In genomic region chr15:31366169-31366734, GRCh38 we compare ENCODE assay signal across 9 cellular contexts. TPM values are rescaled to one million over a fixed set of nuclear protein-coding genes. Genes with fewer than 3 reads are reported as not detected.
DNase-seq lines count a peak whose midpoint lies in the region; ATAC-seq, FAIRE-seq and TF ChIP-seq lines count a peak whose summit lies in the region.
"Had no signal": no experiment of that assay in that cellular context is flagged by ENCODE, and none has a peak within 500 bp of the region (broad histone marks: within the 10 kb centered on the region; RNA-seq: fewer than 3 reads in every experiment).

No MANE protein-coding gene starts in this region.

- TF ChIP-seq EP300 in K562 (IDR thresholded peaks at IDR 0.05; ENCODE audit: low read length), result no peak
- no peak for TF ChIP-seq EP300 in HepG2 (IDR thresholded peaks at IDR 0.05; ENCODE audit: low read depth in 2 of 2, low read length in 2 of 2)
- TF ChIP-seq EP300 in HepG2 (CRISPR knock-in tag; IDR thresholded peaks at IDR 0.05; ENCODE audit: borderline replicate concordance), result no peak

- CTCF ChIA-PET in K562 (lab: Yijun Ruan, JAX; ENCODE audit: low intra/inter-chr PET ratio) (no interaction called here), HepG2 (lab: Yijun Ruan, JAX; ENCODE audit: low intra/inter-chr PET ratio, low total read pairs) (no interaction called here), Calu3 (lab: Charles Lee) (no interaction called here)

- POLR2A ChIA-PET in K562 (lab: Yijun Ruan, JAX) (interaction anchor here (0.6 to 3.2 kb wide), 4 partner anchors 14 to 740 kb away, joined by 3 to 12 read pairs (median 3); partner anchors contain the start of gene ARHGAP11B), HepG2 (lab: Yijun Ruan, JAX) (no interaction called here)

- peak overlapping the region; percentile 96 for H3K27ac Mint-ChIP-seq in T-helper 1 cell treated with Interleukin-12 subunit alpha and Interleukin-12 subunit beta and Interleukin-4 antibody, amounts not matched to agents 30 μg/mL and 1 μg/mL, for 36 hours
- no peak overlapping the region for H3K27ac Mint-ChIP-seq in Calu3 (ENCODE audit: unreplicated experiment)

- intact Hi-C loops in K562 (cut with micrococcal nuclease), result loop anchor here (5.0 kb wide), 1 partner anchor 39 kb away; the partner anchor contains the start of gene KLF13
- intact Hi-C loops in HepG2 (cut with micrococcal nuclease; ENCODE audit: unreplicated experiment), result no loop called here
- intact Hi-C loops in Calu3 (cut with micrococcal nuclease; ENCODE audit: unreplicated experiment), result no loop called here

- H3K4me3 ChIP-seq in K562, result no peak overlapping the region; the same call in 1 of the 2 replicates
- no peak overlapping the region for H3K4me3 ChIP-seq in HepG2 (replicated peaks in 1 of 3; ENCODE audit: insufficient read depth in 1 of 3, low read depth in 2 of 3, low read length in 3 of 3)
- H3K4me3 ChIP-seq in thymus (ENCODE audit: low read length), result peak overlapping the region; percentile 57
- H3K4me3 ChIP-seq: A549 had no signal

- H3K9ac ChIP-seq in K562 (ENCODE audit: insufficient read depth in 1 of 2, low read depth in 2 of 2, low read length in 2 of 2), result peak overlapping the region in 1 of 2 experiments; percentile 37; a peak in 2 of 4 replicates
- no peak overlapping the region for H3K9ac ChIP-seq in HepG2 (ENCODE audit: insufficient read depth, low read depth, low read length)

- H2AFZ ChIP-seq in K562 (ENCODE audit: low read depth, low read length) (peak overlapping the region; percentile 69), HepG2 (ENCODE audit: low read length) (no peak overlapping the region)

- H3K27ac ChIP-seq in K562 (ENCODE audit: extremely low read depth, low read depth, low read length), result no peak overlapping the region
- H3K27ac ChIP-seq in HepG2 (ENCODE audit: extremely low read length, insufficient read depth, low read length), result no peak overlapping the region
- H3K27ac ChIP-seq in thymus (ENCODE audit: low read depth), result peak overlapping the region; percentile 99

- peaks cover 90% of the 10 kb centered on the region for H3K4me1 Mint-ChIP-seq in T-helper 1 cell treated with Interleukin-12 subunit alpha and Interleukin-12 subunit beta and Interleukin-4 antibody, amounts not matched to agents 30 μg/mL and 1 μg/mL, for 36 hours (ENCODE audit: low read depth)
- no peaks in the 10 kb centered on the region for H3K4me1 Mint-ChIP-seq in Calu3 (ENCODE audit: low read depth, unreplicated experiment)

- H4K20me1 ChIP-seq in K562 (replicated peaks; ENCODE audit: control insufficient read depth, insufficient read depth, low read length) (no peaks in the 10 kb centered on the region), HepG2 (ENCODE audit: insufficient read depth, low read length) (no peaks in the 10 kb centered on the region; the same call in 1 of the 2 replicates)

- H3K9me1 ChIP-seq in K562 (ENCODE audit: control insufficient read depth, insufficient read depth, low read length), result no peaks in the 10 kb centered on the region

- WGBS in K562 (ENCODE audit: insufficient coverage, low coverage, missing lambda C conversion rate), result 34% methylated on average over 5 of the region's 7 CpGs
- 100% methylated on average over 4 of the region's 7 CpGs for WGBS in HepG2 (ENCODE audit: low lambda C conversion rate)
- 63% methylated on average over 7 of the region's 7 CpGs for WGBS in thymus

- H3K27me3 Mint-ChIP-seq in T-helper 1 cell treated with Interleukin-12 subunit alpha and Interleukin-12 subunit beta and Interleukin-4 antibody, amounts not matched to agents 30 μg/mL and 1 μg/mL, for 36 hours (ENCODE audit: low read depth), result no peaks in the 10 kb centered on the region
- H3K27me3 Mint-ChIP-seq in Calu3 (ENCODE audit: unreplicated experiment), result no peaks in the 10 kb centered on the region

- peaks cover 6% of the 10 kb centered on the region for H3K9me3 ChIP-seq in K562 (replicated peaks; ENCODE audit: control insufficient read depth, insufficient read depth, low read depth, low read length)
- no peaks in the 10 kb centered on the region for H3K9me3 ChIP-seq in HepG2 (ENCODE audit: low read length)
- no peaks in the 10 kb centered on the region for H3K9me3 ChIP-seq in thymus (ENCODE audit: control insufficient read depth)

- in situ Hi-C loops in K562 (cut with MboI), result no loop called here
- in situ Hi-C loops in HepG2 (cut with HindIII; ENCODE audit: extremely low pct_ligation_motif_present, low pct_unique_long_range_greater_than_20kb), result no loop called here

- H3K9me3 Mint-ChIP-seq in T-helper 1 cell treated with Interleukin-12 subunit alpha and Interleukin-12 subunit beta and Interleukin-4 antibody, amounts not matched to agents 30 μg/mL and 1 μg/mL, for 36 hours, result peaks cover 7% of the 10 kb centered on the region
- H3K9me3 Mint-ChIP-seq in Calu3 (ENCODE audit: low read depth, unreplicated experiment), result no peaks in the 10 kb centered on the region

- TF ChIP-seq CTCF in K562 (IDR thresholded peaks at IDR 0.05 in 2 of 3, conservative IDR thresholded peaks at IDR 0.05 in 1 of 3; ENCODE audit: insufficient read depth in 2 of 3, low read depth in 1 of 3, low read length in 3 of 3) (no peak), HepG2 (CRISPR knock-in tag; IDR thresholded peaks at IDR 0.05) (0 out of 2 replicates have a peak, but pooled peaks have one; percentile 3), Calu3 (IDR thresholded peaks at IDR 0.05; ENCODE audit: unreplicated experiment) (no peak)

- H3K4me1 ChIP-seq in K562 (replicated peaks in 1 of 2; ENCODE audit: control insufficient read depth in 2 of 2, insufficient read depth in 2 of 2, low read length in 2 of 2) (peaks cover 37 to 42% of the 10 kb centered on the region in 2 experiments), HepG2 (ENCODE audit: insufficient read depth, low read length) (no peaks in the 10 kb centered on the region; the same call in 1 of the 2 replicates), thymus (ENCODE audit: control insufficient read depth, insufficient read depth, low read length) (peaks cover 72% of the 10 kb centered on the region)

- H3K36me3 ChIP-seq in K562 (ENCODE audit: control insufficient read depth, insufficient read depth, low read length) (no peaks in the 10 kb centered on the region), HepG2 (replicated peaks in 1 of 2; ENCODE audit: control insufficient read depth in 1 of 2, insufficient read depth in 2 of 2, low read length in 2 of 2) (no peaks in the 10 kb centered on the region), thymus (ENCODE audit: control insufficient read depth, insufficient read depth) (peaks cover 21% of the 10 kb centered on the region)

- peaks cover 33% of the 10 kb centered on the region for H3K36me3 Mint-ChIP-seq in T-helper 1 cell treated with Interleukin-12 subunit alpha and Interleukin-12 subunit beta and Interleukin-4 antibody, amounts not matched to agents 30 μg/mL and 1 μg/mL, for 36 hours (ENCODE audit: low read depth)
- H3K36me3 Mint-ChIP-seq in Calu3 (ENCODE audit: insufficient read depth, unreplicated experiment), result no peaks in the 10 kb centered on the region

- H3K79me2 ChIP-seq in K562 (ENCODE audit: control insufficient read depth, insufficient read depth, low read length), result peaks cover 7% of the 10 kb centered on the region; the same call in 1 of the 3 replicates
- H3K79me2 ChIP-seq in HepG2 (ENCODE audit: insufficient read depth, low read length), result peaks cover 4% of the 10 kb centered on the region

- no peak for FAIRE-seq in K562 (lab: Jason Lieb, UNC)
- no peak for FAIRE-seq in HepG2 (lab: Jason Lieb, UNC)
- FAIRE-seq: A549 had no signal

- peak overlapping the region; percentile 76 for H3K4me3 Mint-ChIP-seq in T-helper 1 cell treated with Interleukin-12 subunit alpha and Interleukin-12 subunit beta and Interleukin-4 antibody, amounts not matched to agents 30 μg/mL and 1 μg/mL, for 36 hours
- no peak overlapping the region for H3K4me3 Mint-ChIP-seq in Calu3 (ENCODE audit: low read depth, unreplicated experiment)

- H3K4me2 ChIP-seq in K562 (ENCODE audit: insufficient read depth, low read length), result peak overlapping the region; percentile 6; the same call in 1 of the 2 replicates
- no peak overlapping the region for H3K4me2 ChIP-seq in HepG2 (ENCODE audit: low read depth, low read length)
- H3K4me2 ChIP-seq: A549 had no signal

- H3K27me3 ChIP-seq in K562 (ENCODE audit: control insufficient read depth in 2 of 2, insufficient read depth in 2 of 2, low read length in 2 of 2) (no peaks in the 10 kb centered on the region), HepG2 (ENCODE audit: control insufficient read depth in 1 of 2, insufficient read depth in 2 of 2, low read length in 2 of 2) (no peaks in the 10 kb centered on the region; a peak in 1 of 5 replicates), thymus (ENCODE audit: control insufficient read depth, insufficient read depth) (no peaks in the 10 kb centered on the region)

- ATAC-seq in K562, result no peak; the same call in 2 of the 3 replicates
- ATAC-seq in HepG2, result no peak
- no peak for ATAC-seq in GM21526 (IDR thresholded peaks at IDR 0.05; ENCODE audit: low FRiP score, unreplicated experiment)

- TF ChIP-seq RAD21 in K562 (CRISPR knock-in tag; conservative IDR thresholded peaks at IDR 0.05 in 1 of 2, IDR thresholded peaks at IDR 0.05 in 1 of 2), result no peak
- no peak for TF ChIP-seq RAD21 in HepG2 (CRISPR knock-in tag; IDR thresholded peaks at IDR 0.05)

- TF ChIP-seq POLR2A in K562 (conservative IDR thresholded peaks at IDR 0.05), result no peak
- no peak for TF ChIP-seq POLR2A in HepG2 (IDR thresholded peaks at IDR 0.05; ENCODE audit: insufficient read depth in 1 of 2, low read depth in 2 of 2, low read length in 2 of 2)

- DNase-seq in T-helper 1 cell (no peak), K562 (ENCODE audit: extremely low read depth in 1 of 4, low spot score in 3 of 4) (peak in 1 of 4 experiments; percentile 20), HepG2 (ENCODE audit: low spot score) (no peak), Calu3 (no peak)
- no peak for DNase-seq in stimulated activated CD4-positive, alpha-beta T cell treated with anti-CD3 and anti-CD28 coated beads, Interleukin-4, amount 100 ng/mL, for 4 hours

- no TSS peak for BruUV-seq in K562 (replicated peaks; lab: Mats Ljungman, UMichigan)
- no TSS peak for BruUV-seq in HepG2 (replicated peaks; lab: Mats Ljungman, UMichigan)
- BruUV-seq in Calu3 (replicated peaks; lab: Mats Ljungman, UMichigan), result no TSS peak

RNA-seq across cellular contexts. Expression of gene KLF13, which starts 39.6 kb away (rescaled TPM):
- 3.0 and 4.1 TPM in 2 replicates for total RNA-seq in K562 (2011; cell fraction: chromatin; rRNA removed; ENCODE audit: low replicate concordance)
- 3.0 and 4.2 TPM in 2 replicates for total RNA-seq in K562 (2011; cell fraction: nucleolus; rRNA removed)
- 6.4 and 7.3 TPM in 2 replicates for total RNA-seq in K562 (2011; cell fraction: nucleoplasm; rRNA removed)
- total RNA-seq in K562 (2014; rRNA removed) (6.4 and 6.5 TPM in 2 replicates), K562 (2014; rRNA removed; fragmentation: Illumina TruSeq; extraction: Trizol) (8.1 and 9.6 TPM in 2 replicates), K562 (2015; rRNA removed; fragmentation: Illumina TruSeq; extraction: Trizol) (4.5 and 6.1 TPM in 2 replicates), K562 (2021) (10.5 and 13.6 TPM in 2 replicates), HepG2 (2016; rRNA removed; fragmentation: Illumina TruSeq; extraction: Trizol) (25.1 and 27.8 TPM in 2 replicates), Calu3 (2022) (14.1 and 22.9 TPM in 2 replicates)
- polyA plus RNA-seq in K562 (2011; rRNA removed) (4.1 and 4.8 TPM in 2 replicates), K562 (2014; fragmentation: Illumina TruSeq; extraction: Trizol) (5.9 TPM in 2 replicates), K562 (2014; fragmentation: Nextera tagmentation; extraction: Ambion mirVana) (1 to 10 TPM; 1.8 to 2.2 TPM), K562 (2014; rRNA removed) (3.0 and 3.3 TPM in 2 replicates), HepG2 (2011; rRNA removed) (16.8 and 18.8 TPM in 2 replicates), thymus (107 TPM)
- 2.1 and 2.7 TPM in 2 replicates for polyA plus RNA-seq in K562 (2011; cell fraction: cytosol; rRNA removed)
- polyA plus RNA-seq in K562 (2011; cell fraction: nucleus; rRNA removed), result 1.3 and 2.2 TPM in 2 replicates
- 6.4 and 7.3 TPM in 2 replicates for polyA plus RNA-seq in K562 (2012)
- 4.6 and 5.4 TPM in 2 replicates for polyA minus RNA-seq in K562 (2011; rRNA and poly(A)+ RNA removed)
- polyA minus RNA-seq in K562 (2011; cell fraction: cytosol; rRNA and poly(A)+ RNA removed), result 3.5 and 4.4 TPM in 2 replicates
- polyA minus RNA-seq in K562 (2011; cell fraction: nucleus; rRNA and poly(A)+ RNA removed), result 1.00 and 1.3 TPM in 2 replicates
- 1.4 and 2.8 TPM in 2 replicates for total RNA-seq in HepG2 (2016; cell fraction: cytosol; rRNA removed; fragmentation: Illumina TruSeq; extraction: Trizol; ENCODE audit: low read depth)
- total RNA-seq in HepG2 (2016; cell fraction: insoluble cytoplasmic fraction; rRNA removed; fragmentation: Illumina TruSeq; extraction: Trizol), result 21.2 and 24.1 TPM in 2 replicates
- 6.8 and 8.3 TPM in 2 replicates for total RNA-seq in HepG2 (2016; cell fraction: membrane; rRNA removed; fragmentation: Illumina TruSeq; extraction: Trizol)
- 13.1 and 18.9 TPM in 2 replicates for total RNA-seq in HepG2 (2016; cell fraction: nucleus; rRNA removed; fragmentation: Illumina TruSeq; extraction: Trizol)
- polyA plus RNA-seq in HepG2 (2011; cell fraction: cytosol; rRNA removed), result 9.1 and 11.1 TPM in 2 replicates
- polyA plus RNA-seq in HepG2 (2011; cell fraction: nucleus; rRNA removed), result 12.3 and 14.2 TPM in 2 replicates
- 22.0 and 24.4 TPM in 2 replicates for polyA plus RNA-seq in HepG2 (2012)
- 1.1 and 2.1 TPM in 2 replicates for polyA plus RNA-seq in HepG2 (2016; cell fraction: cytosol; fragmentation: Illumina TruSeq; extraction: Trizol; ENCODE audit: low read depth)
- 31.2 and 34.3 TPM in 2 replicates for polyA plus RNA-seq in HepG2 (2016; cell fraction: insoluble cytoplasmic fraction; fragmentation: Illumina TruSeq; extraction: Trizol; ENCODE audit: low read depth)
- polyA plus RNA-seq in HepG2 (2016; cell fraction: membrane; fragmentation: Illumina TruSeq; extraction: Trizol; ENCODE audit: low read depth), result 5.5 and 7.5 TPM in 2 replicates
- polyA plus RNA-seq in HepG2 (2016; cell fraction: nucleus; fragmentation: Illumina TruSeq; extraction: Trizol; ENCODE audit: insufficient read depth, low read depth), result 30.0 and 34.4 TPM in 2 replicates
- polyA minus RNA-seq in HepG2 (2011; rRNA and poly(A)+ RNA removed; ENCODE audit: low replicate concordance), result 23.8 and 65.8 TPM in 2 replicates
- polyA minus RNA-seq in HepG2 (2011; cell fraction: cytosol; rRNA and poly(A)+ RNA removed), result 12.2 and 13.9 TPM in 2 replicates
- 6.3 and 8.8 TPM in 2 replicates for polyA minus RNA-seq in HepG2 (2011; cell fraction: nucleus; rRNA and poly(A)+ RNA removed)
